Comparison of ENCODE assay signal across 13 cellular contexts in genomic region chr19:47511128-47511517, GRCh38. TPM values are rescaled to one million over a fixed set of nuclear protein-coding genes. Genes with fewer than 3 reads are reported as not detected.
DNase-seq lines count a peak whose midpoint lies in the region; ATAC-seq and TF ChIP-seq lines count a peak whose summit lies in the region.
"Had no signal": no experiment of that assay in that cellular context is flagged by ENCODE, and none has a peak within 500 bp of the region (broad histone marks: within the 10 kb centered on the region; RNA-seq: fewer than 3 reads in every experiment).

No MANE protein-coding gene starts in this region.

- TF ChIP-seq POLR2A in adrenal gland (IDR thresholded peaks at IDR 0.05) (peak in 1 of 2 donors; percentile 80), gastrocnemius medialis (IDR thresholded peaks at IDR 0.05) (no peak)

- POLR2A ChIA-PET in CD4-positive, alpha-beta T cell (lab: Charles Lee), result no interaction called here
- POLR2A ChIA-PET in CD4-positive, alpha-beta memory T cell (lab: Charles Lee; ENCODE audit: partially characterized antibody), result interaction anchor here (0.7 to 3.4 kb wide), 3 partner anchors 10 to 197 kb away, joined by 3 to 15 read pairs (median 3); partner anchors contain the start of gene KPTN

- intact Hi-C loops in CD4-positive, alpha-beta T cell (cut with DNase I, micrococcal nuclease), result no loop called here
- intact Hi-C loops in adrenal gland (cut with DNase I) (loop anchor here in 1 of 2 donors (10.0 kb wide), 1 partner anchor 184 kb away; no protein-coding TSS in a partner anchor), left cardiac atrium (cut with DNase I) (no loop called here), gastrocnemius medialis (cut with DNase I; ENCODE audit: low total_unique reads) (loop anchor here (5.0 to 10.0 kb wide), 2 partner anchors 236 to 271 kb away; partner anchors contain the start of gene INAFM1)
- intact Hi-C loops in CD4-positive, alpha-beta memory T cell (cut with micrococcal nuclease), result no loop called here

- peak overlapping the region; percentile 99 for H3K4me3 Mint-ChIP-seq in CD4-positive, alpha-beta T cell
- H3K4me3 Mint-ChIP-seq in CD4-positive, alpha-beta memory T cell, result peak overlapping the region in 3 of 8 donors; percentile 21 to 98 (median 54)
- H3K4me3 Mint-ChIP-seq: T-helper 1 cell treated with Interleukin-12 subunit alpha and Interleukin-12 subunit beta and Interleukin-4 antibody, amounts not matched to agents 30 μg/mL and 1 μg/mL, for 36 hours had no signal

- peaks cover 74% of the 10 kb centered on the region for H3K4me1 Mint-ChIP-seq in CD4-positive, alpha-beta T cell (ENCODE audit: low read depth)
- H3K4me1 Mint-ChIP-seq in CD4-positive, alpha-beta memory T cell, result peaks cover 41 to 79% (median 59%) of the 10 kb centered on the region in 4 donors

- in situ Hi-C loops in gastrocnemius medialis (cut with MboI; ENCODE audit: low sequenced_read_pairs in 4 of 4), result loop anchor here in 2 of 4 donors (10.0 kb wide), 2 partner anchors 184 to 194 kb away; no protein-coding TSS in a partner anchor

- peaks cover 60% of the 10 kb centered on the region for H3K36me3 Mint-ChIP-seq in CD4-positive, alpha-beta T cell (ENCODE audit: low read depth)
- peaks cover 4 to 38% of the 10 kb centered on the region in 2 donors for H3K36me3 Mint-ChIP-seq in CD4-positive, alpha-beta memory T cell

- H3K4me1 ChIP-seq in adrenal gland (replicated peaks in 1 of 2) (peaks cover 76 to 77% of the 10 kb centered on the region in 2 donors), gastrocnemius medialis (peaks cover 79 to 87% of the 10 kb centered on the region in 2 donors)
- peaks cover 61% of the 10 kb centered on the region for H3K4me1 ChIP-seq in CD4-positive, alpha-beta memory T cell (ENCODE audit: insufficient read depth, low read length)

- no peak for ATAC-seq in CD4-positive, alpha-beta T cell (ENCODE audit: poor library complexity)
- peak in 1 of 2 donors; percentile 14 for ATAC-seq in left cardiac atrium
- no peak for ATAC-seq in gastrocnemius medialis
- ATAC-seq: naive thymus-derived CD8-positive, alpha-beta T cell had no signal

- TF ChIP-seq CTCF in CD4-positive, alpha-beta T cell (IDR thresholded peaks at IDR 0.05), result no peak
- no peak for TF ChIP-seq CTCF in adrenal gland (IDR thresholded peaks at IDR 0.05)
- TF ChIP-seq CTCF in gastrocnemius medialis (IDR thresholded peaks at IDR 0.05 in 4 of 5, conservative IDR thresholded peaks at IDR 0.05 in 1 of 5), result no peak

- H3K4me3 ChIP-seq in adrenal gland (peak overlapping the region in 1 of 4 donors; percentile 23), gastrocnemius medialis (peak overlapping the region; percentile 1 to 98 (median 52))
- H3K4me3 ChIP-seq in CD4-positive, alpha-beta memory T cell (ENCODE audit: low read length in 2 of 2), result no peak overlapping the region

- WGBS in adrenal gland, 4 donors, result 17 to 34% (median 28%) methylated on average over 1 to 6 of the region's 6 CpGs

- no peaks in the 10 kb centered on the region for H3K9me3 ChIP-seq in CD4-positive, alpha-beta T cell (ENCODE audit: control insufficient read depth, low read length)
- H3K9me3 ChIP-seq in adrenal gland (replicated peaks in 1 of 3) (no peaks in the 10 kb centered on the region), gastrocnemius medialis (no peaks in the 10 kb centered on the region)
- H3K9me3 ChIP-seq in CD4-positive, alpha-beta memory T cell (ENCODE audit: control insufficient read depth in 1 of 2, low read length in 2 of 2), result no peaks in the 10 kb centered on the region
- H3K9me3 ChIP-seq: Caco-2 had no signal

- H3K27ac Mint-ChIP-seq in CD4-positive, alpha-beta T cell, result peak overlapping the region; percentile 33
- H3K27ac Mint-ChIP-seq in CD4-positive, alpha-beta memory T cell, result no peak overlapping the region

- no peaks in the 10 kb centered on the region for H3K9me3 Mint-ChIP-seq in CD4-positive, alpha-beta T cell
- peaks cover 0 to 7% (median 0%) of the 10 kb centered on the region in 8 donors for H3K9me3 Mint-ChIP-seq in CD4-positive, alpha-beta memory T cell
- H3K9me3 Mint-ChIP-seq: naive thymus-derived CD8-positive, alpha-beta T cell; T-helper 1 cell treated with Interleukin-12 subunit alpha and Interleukin-12 subunit beta and Interleukin-4 antibody, amounts not matched to agents 30 μg/mL and 1 μg/mL, for 36 hours had no signal

- no peaks in the 10 kb centered on the region for H3K27me3 ChIP-seq in CD4-positive, alpha-beta T cell (ENCODE audit: control insufficient read depth, insufficient read depth, low read length)
- H3K27me3 ChIP-seq in adrenal gland (no peaks in the 10 kb centered on the region), gastrocnemius medialis (no peaks in the 10 kb centered on the region)
- no peaks in the 10 kb centered on the region for H3K27me3 ChIP-seq in CD4-positive, alpha-beta memory T cell (ENCODE audit: insufficient read depth, low read length)

- H3K27ac ChIP-seq in CD4-positive, alpha-beta T cell (ENCODE audit: low read depth, low read length), result no peak overlapping the region
- H3K27ac ChIP-seq in adrenal gland, result peak overlapping the region; percentile 49 to 100 (median 87)
- peak overlapping the region; percentile 96 to 100 (median 99) for H3K27ac ChIP-seq in gastrocnemius medialis
- no peak overlapping the region for H3K27ac ChIP-seq in CD4-positive, alpha-beta memory T cell (ENCODE audit: low read depth, low read length)

- CTCF ChIA-PET in CD4-positive, alpha-beta T cell (lab: Charles Lee), result no interaction called here
- CTCF ChIA-PET in CD4-positive, alpha-beta memory T cell (lab: Charles Lee; ENCODE audit: partially characterized antibody), result interaction anchor here (0.6 to 1.9 kb wide), 3 partner anchors 27 to 78 kb away, joined by 3 to 7 read pairs (median 5); partner anchors contain the start of gene KPTN

- no peak for DNase-seq in CD4-positive, alpha-beta T cell
- DNase-seq in adrenal gland (peak; percentile 72 to 93 (median 92)), left cardiac atrium (peak; percentile 55), gastrocnemius medialis (peak in 1 of 2 donors; percentile 65), DMS53 (lab: John Stamatoyannopoulos, UW) (no peak)
- DNase-seq in CD4-positive, alpha-beta memory T cell, result no peak
- DNase-seq in activated CD8-positive, alpha-beta memory T cell treated with anti-CD3 and anti-CD28 coated beads, Interleukin-2, amount 50 U/mL, for 4 hours, result no peak
- no peak for DNase-seq in activated CD8-positive, alpha-beta memory T cell treated with anti-CD3 and anti-CD28 coated beads, Interleukin-2, amount 50 U/mL, for 48 hours
- DNase-seq: Caco-2, cerebellar nuclear complex, NCI-H1436 treated with DMSO at 0.1 percent for 48 hours had no signal

- H3K36me3 ChIP-seq in adrenal gland (replicated peaks in 1 of 2) (no peaks in the 10 kb centered on the region), gastrocnemius medialis (no peaks in the 10 kb centered on the region)
- peaks cover 5% of the 10 kb centered on the region for H3K36me3 ChIP-seq in CD4-positive, alpha-beta memory T cell (ENCODE audit: insufficient read depth, low read length)

- no peaks in the 10 kb centered on the region for H3K27me3 Mint-ChIP-seq in CD4-positive, alpha-beta T cell
- H3K27me3 Mint-ChIP-seq in CD4-positive, alpha-beta memory T cell, result no peaks in the 10 kb centered on the region
- H3K27me3 Mint-ChIP-seq: naive thymus-derived CD8-positive, alpha-beta T cell had no signal

RNA-seq across cellular contexts. Expression of gene NAPA, which starts 3.7 kb away (rescaled TPM):
- 100 to 1,000 TPM; 135 to 145 TPM for total RNA-seq in CD4-positive, alpha-beta T cell
- 100 to 1,000 TPM; 162 to 481 (median 269) TPM for total RNA-seq in adrenal gland
- polyA plus RNA-seq in adrenal gland, result 100 to 1,000 TPM; 200 to 283 (median 244) TPM
- total RNA-seq in left cardiac atrium, result 100 to 1,000 TPM in 1 of 2 donors, 10 to 100 TPM in 1; 92.7 to 113 TPM
- 100 to 1,000 TPM; 127 to 272 (median 212) TPM for total RNA-seq in gastrocnemius medialis
- total RNA-seq in CD4-positive, alpha-beta memory T cell, result 10 to 100 TPM; 84.1 to 88.1 TPM
- 100 to 1,000 TPM in 1 of 2 donors, 10 to 100 TPM in 1; 90.8 to 129 TPM for polyA plus RNA-seq in CD4-positive, alpha-beta memory T cell

RNA-seq across cellular contexts. Expression of gene KPTN, which starts 27.1 kb away (rescaled TPM):
- total RNA-seq in CD4-positive, alpha-beta T cell, result 1 to 10 TPM; 3.6 to 4.5 TPM
- 10 to 100 TPM in 4 of 8 donors, 1 to 10 TPM in 4; 2.9 to 25.6 (median 9.9) TPM for total RNA-seq in adrenal gland
- 100 to 1,000 TPM in 1 of 3 donors, 10 to 100 TPM in 1, 1 to 10 TPM in 1; 7.3 to 121 (median 37.5) TPM for polyA plus RNA-seq in adrenal gland
- 10 to 100 TPM in 1 of 2 donors, 1 to 10 TPM in 1; 6.9 to 10.5 TPM for total RNA-seq in left cardiac atrium
- total RNA-seq in gastrocnemius medialis, result 1 to 10 TPM in 3 of 4 donors, under 1 TPM in 1; 0.91 to 6.4 (median 3.9) TPM
- 1 to 10 TPM; 4.0 to 4.3 TPM for total RNA-seq in CD4-positive, alpha-beta memory T cell
- polyA plus RNA-seq in CD4-positive, alpha-beta memory T cell, result 10 to 100 TPM in 1 of 2 donors, 1 to 10 TPM in 1; 4.8 to 10.6 TPM

RNA-seq across cellular contexts. Expression of gene SLC8A2, which starts 39.4 kb away (rescaled TPM):
- total RNA-seq in CD4-positive, alpha-beta T cell, result not detected
- total RNA-seq in adrenal gland, result 1 to 10 TPM in 4 of 8 donors, under 1 TPM in 1, not detected in 3; 0.36 to 6.1 (median 4.2) TPM
- 1 to 10 TPM in 2 of 3 donors, under 1 TPM in 1; 0.74 to 3.1 (median 3.0) TPM for polyA plus RNA-seq in adrenal gland
- under 1 TPM in 1 of 2 donors, not detected in 1; 0.15 TPM for total RNA-seq in left cardiac atrium
- not detected for total RNA-seq in gastrocnemius medialis
- not detected for total RNA-seq in CD4-positive, alpha-beta memory T cell
- not detected for polyA plus RNA-seq in CD4-positive, alpha-beta memory T cell

Comparison
In these comparisons a context has a peak if more than half of its experiments do, and no peak if none do; other contexts are left out.
1. DNase-seq: peak in adrenal gland (7 of 7) and left cardiac atrium (single experiment); none in CD4-positive, alpha-beta T cell (0 of 10), DMS53 (single experiment), CD4-positive, alpha-beta memory T cell (0 of 5), activated CD8-positive, alpha-beta memory T cell treated with anti-CD3 and anti-CD28 coated beads, Interleukin-2, amount 50 U/mL, for 4 hours (single experiment) and activated CD8-positive, alpha-beta memory T cell treated with anti-CD3 and anti-CD28 coated beads, Interleukin-2, amount 50 U/mL, for 48 hours (single experiment).
2. H3K27ac ChIP-seq: peak in adrenal gland (5 of 5) and gastrocnemius medialis (4 of 4); none in CD4-positive, alpha-beta T cell (single experiment) and CD4-positive, alpha-beta memory T cell (single experiment).
3. H3K4me3 ChIP-seq: peak in gastrocnemius medialis (4 of 4); none in CD4-positive, alpha-beta memory T cell (0 of 2).